Comparison of ENCODE assay signal across 8 cellular contexts in the genomic region with DNA sequence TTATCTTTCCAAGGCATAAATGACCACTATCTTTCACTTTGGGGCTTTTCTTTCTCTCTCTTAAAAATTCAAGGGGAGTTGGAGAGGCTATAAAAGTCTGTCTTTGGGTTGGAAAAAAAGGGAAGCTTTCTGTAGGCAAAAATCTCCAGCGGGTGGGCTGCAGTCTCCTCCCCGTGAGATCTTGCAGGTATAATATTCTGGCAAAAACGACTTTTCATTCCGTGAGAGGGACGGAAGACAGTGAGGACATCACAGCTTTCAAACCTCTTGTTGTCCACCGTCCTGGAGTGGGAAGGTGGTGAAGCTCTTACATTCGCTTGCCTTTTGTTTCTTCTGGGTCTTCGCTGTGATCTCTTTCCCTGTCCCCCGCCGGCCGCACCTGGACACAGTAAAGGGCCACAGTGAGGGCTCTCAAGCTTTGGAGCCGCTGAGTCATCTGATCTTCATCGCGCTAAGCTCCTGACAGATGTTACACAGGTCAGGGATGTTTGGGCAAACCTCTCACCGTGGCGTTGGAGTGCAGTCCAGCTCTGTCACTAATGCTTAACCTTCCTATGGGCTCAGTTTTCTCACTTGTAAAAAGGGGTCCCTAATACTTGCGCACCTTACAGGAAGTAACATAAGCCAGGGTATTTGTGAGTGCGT.
DNase-seq lines count a peak whose midpoint lies in the region; ATAC-seq and TF ChIP-seq lines count a peak whose summit lies in the region.

No MANE protein-coding gene starts in this region.

- peaks cover 0 to 7% of the 10 kb centered on the region in 2 donors for H3K36me3 Mint-ChIP-seq in naive B cell

- no peaks in the 10 kb centered on the region for H4K20me1 ChIP-seq in Karpas-422 (ENCODE audit: insufficient read depth, low read depth, low read length)

- no peak for DNase-seq in BJ (ENCODE audit: low read depth)
- DNase-seq in Karpas-422: no peak
- DNase-seq in ecto neural progenitor cell (ENCODE audit: low spot score): peak; percentile 61
- DNase-seq in naive B cell: no peak
- no peak for DNase-seq in EL
- no peak for DNase-seq in RKO (ENCODE audit: low spot score)
- no peak for DNase-seq in UCSD-AML1 (lab: John Stamatoyannopoulos, UW; ENCODE audit: unreplicated experiment)

- H3K4me3 Mint-ChIP-seq in naive B cell: peak overlapping the region; percentile 80 to 94 (median 84)

- peak overlapping the region; percentile 84; the same call in 1 of the 2 replicates for H2AFZ ChIP-seq in Karpas-422 (ENCODE audit: low read length)

- peak overlapping the region; percentile 54 for H3K9ac ChIP-seq in Karpas-422 (ENCODE audit: low read length)

- no peak for ATAC-seq in naive B cell (ENCODE audit: low read depth in 2 of 2)
- ATAC-seq in GM18868 (IDR thresholded peaks at IDR 0.05; ENCODE audit: unreplicated experiment): no peak

- no peaks in the 10 kb centered on the region for H3K9me3 ChIP-seq in Karpas-422 (ENCODE audit: low read length)

- no peaks in the 10 kb centered on the region for H3K27me3 Mint-ChIP-seq in naive B cell

- H3K27me3 ChIP-seq in BJ (ENCODE audit: control insufficient read depth, insufficient read depth, low read length) (0 out of 2 replicates have a peak, but pooled peaks cover 1% of the 10 kb centered on the region), Karpas-422 (ENCODE audit: low read length) (no peaks in the 10 kb centered on the region)

- H3K4me3 ChIP-seq in BJ (ENCODE audit: low read depth, low read length): peak overlapping the region; percentile 60
- H3K4me3 ChIP-seq in Karpas-422 (ENCODE audit: low read length): peak overlapping the region; percentile 63; the same call in 1 of the 2 replicates

- CTCF ChIA-PET in BJ (lab: Yijun Ruan, JAX): interaction anchor here (0.9 to 1.0 kb wide), 2 partner anchors 16 to 19 kb away, joined by 3 read pairs; no protein-coding TSS in a partner anchor

- H3K79me2 ChIP-seq in Karpas-422 (ENCODE audit: low read length): no peaks in the 10 kb centered on the region

- no peaks in the 10 kb centered on the region for H3K36me3 ChIP-seq in BJ (ENCODE audit: control insufficient read depth, insufficient read depth, low read length)
- no peaks in the 10 kb centered on the region for H3K36me3 ChIP-seq in Karpas-422 (ENCODE audit: insufficient read depth, low read length)

- POLR2A ChIA-PET in BJ (lab: Charles Lee): no interaction called here

- H3K4me1 Mint-ChIP-seq in naive B cell: peaks cover 17 to 19% (median 18%) of the 10 kb centered on the region in 3 donors

- peak overlapping the region; percentile 71 for H3K4me2 ChIP-seq in Karpas-422 (ENCODE audit: low read depth, low read length, poor library complexity, severe bottlenecking)

- no peak for TF ChIP-seq CTCF in BJ (IDR thresholded peaks at IDR 0.05; ENCODE audit: insufficient read depth, low read depth, low read length)

- peaks cover 0 to 4% (median 0%) of the 10 kb centered on the region in 7 donors for H3K9me3 Mint-ChIP-seq in naive B cell

- no peaks in the 10 kb centered on the region for H3K9me2 ChIP-seq in Karpas-422 (replicated peaks; ENCODE audit: insufficient read depth, low read length)

- no peak overlapping the region for H3K27ac ChIP-seq in Karpas-422 (ENCODE audit: low read length)

- peak overlapping the region; percentile 62 to 92 (median 77) for H3K27ac Mint-ChIP-seq in naive B cell

- peaks cover 10% of the 10 kb centered on the region for H3K4me1 ChIP-seq in Karpas-422 (ENCODE audit: low read length)
